In genomic region chr12:105698047-105698446, GRCh38 we compare ENCODE assay signal across 16 cellular contexts.
DNase-seq lines count a peak whose midpoint lies in the region; ATAC-seq and TF ChIP-seq lines count a peak whose summit lies in the region.
"Had no signal": no experiment of that assay in that cellular context is flagged by ENCODE, and none has a peak within 500 bp of the region (broad histone marks: within the 10 kb centered on the region; RNA-seq: fewer than 3 reads in every experiment).

No MANE protein-coding gene starts in this region.

- CTCF ChIA-PET in PC-3 (lab: Charles Lee) = no interaction called here

- 0 out of 2 replicates have a peak overlapping the region, but pooled peaks have one; percentile 9 for H2AFZ ChIP-seq in PC-3 (ENCODE audit: low read length)

- H3K9me2 ChIP-seq in PC-3 (replicated peaks; ENCODE audit: low read length) = no peaks in the 10 kb centered on the region

- no peaks in the 10 kb centered on the region for H3F3A ChIP-seq in PC-3 (ENCODE audit: low read length, unreplicated experiment)

- no peaks in the 10 kb centered on the region for H4K20me1 ChIP-seq in PC-3 (ENCODE audit: low read length)

- ATAC-seq in PC-3 (no peak), HG02798 (IDR thresholded peaks at IDR 0.05; ENCODE audit: poor library complexity, unreplicated experiment) (no peak)

- POLR2A ChIA-PET in PC-3 (lab: Charles Lee; ENCODE audit: unreplicated experiment) = no interaction called here

- H3K27ac ChIP-seq in HUES48 (ENCODE audit: low read depth, low read length) (peak overlapping the region; percentile 5), PC-3 (ENCODE audit: low read length) (no peak overlapping the region)
- H3K27ac ChIP-seq: SJSA1 had no signal

- H3K36me3 ChIP-seq in BE2C = no peaks in the 10 kb centered on the region
- H3K36me3 ChIP-seq in HUES48 (ENCODE audit: control insufficient read depth, insufficient read depth, low read length) = no peaks in the 10 kb centered on the region
- no peaks in the 10 kb centered on the region for H3K36me3 ChIP-seq in PC-3 (ENCODE audit: low read depth, low read length)
- H3K36me3 ChIP-seq: SJSA1 had no signal

- H3K4me1 ChIP-seq in BE2C (no peaks in the 10 kb centered on the region), HUES48 (ENCODE audit: control insufficient read depth, insufficient read depth, low read length) (no peaks in the 10 kb centered on the region), PC-3 (ENCODE audit: insufficient read depth, low read length) (no peaks in the 10 kb centered on the region)
- H3K4me1 ChIP-seq: SJSA1 had no signal

- no peak overlapping the region for H3K4me3 ChIP-seq in BE2C (ENCODE audit: low read depth, low read length)
- H3K4me3 ChIP-seq in HUES48 (ENCODE audit: low read depth, low read length) = no peak overlapping the region
- no peak overlapping the region for H3K4me3 ChIP-seq in PC-3 (ENCODE audit: low read length)
- H3K4me3 ChIP-seq: SJSA1 had no signal

- TF ChIP-seq CTCF in BE2C (IDR thresholded peaks at IDR 0.05; ENCODE audit: low read depth, low read length) = no peak
- no peak for TF ChIP-seq CTCF in PC-3 (conservative IDR thresholded peaks at IDR 0.05; ENCODE audit: low read depth, low read length)

- intact Hi-C loops in PC-3 (cut with micrococcal nuclease) = no loop called here

- H3K9me3 ChIP-seq in BE2C (no peaks in the 10 kb centered on the region; the same call in 1 of the 2 replicates), HUES48 (ENCODE audit: control insufficient read depth, insufficient read depth, low read length) (no peaks in the 10 kb centered on the region), PC-3 (ENCODE audit: low read length) (no peaks in the 10 kb centered on the region)
- H3K9me3 ChIP-seq: SJSA1 had no signal

- DNase-seq in BE2C = peak; percentile 19
- no peak for DNase-seq in PC-3
- peak; percentile 0 for DNase-seq in iris pigment epithelial cell (ENCODE audit: low read depth)
- DNase-seq in HCEC 1CT = no peak
- DNase-seq in AG08395 (ENCODE audit: low spot score) = no peak
- no peak for DNase-seq in stimulated activated CD4-positive, alpha-beta T cell treated with anti-CD3 and anti-CD28 coated beads, Interleukin-2, amount 100 ng/mL, for 48 hours
- DNase-seq: CD4-positive, alpha-beta memory T cell; DMS79 treated with DMSO at 0.1 percent for 48 hours; H7; NCI-H1092; NCI-H446; RPMI8226; SW 1271 had no signal

- H3K27me3 ChIP-seq in BE2C (no peaks in the 10 kb centered on the region), HUES48 (ENCODE audit: control insufficient read depth, insufficient read depth, low read length) (no peaks in the 10 kb centered on the region), PC-3 (ENCODE audit: low read length) (0 out of 2 replicates have a peak, but pooled peaks cover 3% of the 10 kb centered on the region)
- H3K27me3 ChIP-seq: SJSA1 had no signal

- BruUV-seq in PC-3 (replicated peaks; lab: Mats Ljungman, UMichigan) = no TSS peak

- no peaks in the 10 kb centered on the region for H3K79me2 ChIP-seq in PC-3 (ENCODE audit: low read length)

- no peak overlapping the region for H3K4me2 ChIP-seq in PC-3 (ENCODE audit: low read length)

- H3K9ac ChIP-seq in HUES48 (ENCODE audit: low read depth, low read length) = no peak overlapping the region
- H3K9ac ChIP-seq in PC-3 (ENCODE audit: low read length) = no peak overlapping the region

Comparison
In these comparisons a context has a peak if more than half of its experiments do, and no peak if none do; other contexts are left out.
1. DNase-seq: peak in BE2C (single experiment) and iris pigment epithelial cell (single experiment); none in PC-3 (single experiment), HCEC 1CT (single experiment), AG08395 (single experiment) and stimulated activated CD4-positive, alpha-beta T cell treated with anti-CD3 and anti-CD28 coated beads, Interleukin-2, amount 100 ng/mL, for 48 hours (0 of 2).